Comparison of ENCODE assay signal across 27 cellular contexts in genomic region chr2:15718103-15718943, GRCh38.
"Had no signal": no experiment of that assay in that cellular context is flagged by ENCODE, and none has a peak within 500 bp of the region (broad histone marks: within the 10 kb centered on the region; RNA-seq: fewer than 3 reads in every experiment).

No MANE protein-coding gene starts in this region.

- H3K27ac Mint-ChIP-seq: activated CD4-positive, alpha-beta memory T cell treated with anti-CD3 and anti-CD28 coated beads, Interleukin-2, amount 10 ng/mL, durations not matched to agents 7 days and 5 days; activated CD4-positive, alpha-beta T cell treated with anti-CD3 and anti-CD28 coated beads, Interleukin-2, amount 10 ng/mL, durations not matched to agents 7 days and 5 days; activated naive CD4-positive, alpha-beta T cell treated with anti-CD3 and anti-CD28 coated beads, Interleukin-2, amount 50 U/mL, for 24 hours; activated naive CD8-positive, alpha-beta T cell treated with anti-CD3 and anti-CD28 coated beads, Interleukin-2, amount 50 U/mL, for 24 hours; activated T-cell treated with anti-CD3 and anti-CD28 coated beads, Interleukin-2, amount 50 U/mL, for 24 hours; memory B cell; naive B cell; stimulated activated naive B cell treated with anti-CD40 and anti-IgM and Interleukin-4, amounts not matched to agents 10 μg/mL and 1 μg/mL and 100 μg/mL, for 72 hours; T-helper 1 cell treated with Interleukin-12 subunit alpha and Interleukin-12 subunit beta and Interleukin-4 antibody, amounts not matched to agents 30 μg/mL and 1 μg/mL, for 36 hours had no signal

- DNase-seq: activated CD4-positive, alpha-beta memory T cell treated with anti-CD3 and anti-CD28 coated beads, Interleukin-2, amount 10 ng/mL, durations not matched to agents 7 days and 5 days; activated CD4-positive, alpha-beta T cell treated with anti-CD3 and anti-CD28 coated beads for 1 hour; activated CD4-positive, alpha-beta T cell treated with anti-CD3 and anti-CD28 coated beads, Interleukin-2, amount 10 ng/mL, durations not matched to agents 7 days and 5 days; activated CD8-positive, alpha-beta memory T cell treated with anti-CD3 and anti-CD28 coated beads, Interleukin-2, amount 50 U/mL, for 48 hours; activated naive CD8-positive, alpha-beta T cell treated with anti-CD3 and anti-CD28 coated beads, Interleukin-2, amount 50 U/mL, for 24 hours; activated T-cell treated with anti-CD3 and anti-CD28 coated beads, Interleukin-2, amount 50 U/mL, for 24 hours; amygdala; caudate nucleus; kidney; left colon; mucosa of descending colon; naive B cell; SK-N-SH; stimulated activated CD4-positive, alpha-beta T cell treated with anti-CD3 and anti-CD28 coated beads, Interleukin-12 subunit alpha, Interleukin-12 subunit beta, amount 100 ng/mL, for 4 hours; stimulated activated CD4-positive, alpha-beta T cell treated with anti-CD3 and anti-CD28 coated beads, Interleukin-4, amount 100 ng/mL, for 24 hours; stimulated activated naive B cell treated with anti-CD40 and anti-IgM and Interleukin-4, amounts not matched to agents 10 μg/mL and 1 μg/mL and 100 μg/mL, for 72 hours; SW 1271; T1000; trophoblast cell had no signal

- H3K4me3 ChIP-seq: gastroesophageal sphincter, hepatocyte, mucosa of descending colon, right lobe of liver, skin epidermis, thoracic aorta had no signal

- H3K27me3 Mint-ChIP-seq: activated CD4-positive, alpha-beta T cell treated with anti-CD3 and anti-CD28 coated beads, Interleukin-2, amount 10 ng/mL, durations not matched to agents 7 days and 5 days; activated naive CD4-positive, alpha-beta T cell treated with anti-CD3 and anti-CD28 coated beads, Interleukin-2, amount 50 U/mL, for 24 hours; activated naive CD8-positive, alpha-beta T cell treated with anti-CD3 and anti-CD28 coated beads, Interleukin-2, amount 50 U/mL, for 24 hours; activated T-cell treated with anti-CD3 and anti-CD28 coated beads, Interleukin-2, amount 50 U/mL, for 24 hours; stimulated activated naive B cell treated with anti-CD40 and anti-IgM and Interleukin-4, amounts not matched to agents 10 μg/mL and 1 μg/mL and 100 μg/mL, for 72 hours had no signal

- H3K4me1 Mint-ChIP-seq: activated CD4-positive, alpha-beta memory T cell treated with anti-CD3 and anti-CD28 coated beads, Interleukin-2, amount 10 ng/mL, durations not matched to agents 7 days and 5 days; activated CD4-positive, alpha-beta T cell treated with anti-CD3 and anti-CD28 coated beads, Interleukin-2, amount 10 ng/mL, durations not matched to agents 7 days and 5 days; activated naive CD4-positive, alpha-beta T cell treated with anti-CD3 and anti-CD28 coated beads, Interleukin-2, amount 50 U/mL, for 24 hours; activated naive CD8-positive, alpha-beta T cell treated with anti-CD3 and anti-CD28 coated beads, Interleukin-2, amount 50 U/mL, for 24 hours; memory B cell; naive B cell had no signal

- H3K27me3 ChIP-seq: gastroesophageal sphincter, hepatocyte, right lobe of liver had no signal

- H3K4me3 Mint-ChIP-seq: activated CD4-positive, alpha-beta memory T cell treated with anti-CD3 and anti-CD28 coated beads, Interleukin-2, amount 10 ng/mL, durations not matched to agents 7 days and 5 days; activated CD4-positive, alpha-beta T cell treated with anti-CD3 and anti-CD28 coated beads, Interleukin-2, amount 10 ng/mL, durations not matched to agents 7 days and 5 days; activated naive CD4-positive, alpha-beta T cell treated with anti-CD3 and anti-CD28 coated beads, Interleukin-2, amount 50 U/mL, for 24 hours; activated naive CD8-positive, alpha-beta T cell treated with anti-CD3 and anti-CD28 coated beads, Interleukin-2, amount 50 U/mL, for 24 hours; activated T-cell treated with anti-CD3 and anti-CD28 coated beads, Interleukin-2, amount 50 U/mL, for 24 hours; memory B cell; naive B cell; stimulated activated naive B cell treated with anti-CD40 and anti-IgM and Interleukin-4, amounts not matched to agents 10 μg/mL and 1 μg/mL and 100 μg/mL, for 72 hours; T-helper 1 cell treated with Interleukin-12 subunit alpha and Interleukin-12 subunit beta and Interleukin-4 antibody, amounts not matched to agents 30 μg/mL and 1 μg/mL, for 36 hours had no signal

- H3K9me3 ChIP-seq: gastroesophageal sphincter, mucosa of descending colon, right lobe of liver, SK-N-SH, thoracic aorta had no signal

- H3K36me3 Mint-ChIP-seq: activated naive CD4-positive, alpha-beta T cell treated with anti-CD3 and anti-CD28 coated beads, Interleukin-2, amount 50 U/mL, for 24 hours; memory B cell; naive B cell; stimulated activated naive B cell treated with anti-CD40 and anti-IgM and Interleukin-4, amounts not matched to agents 10 μg/mL and 1 μg/mL and 100 μg/mL, for 72 hours had no signal

- H3K9me3 Mint-ChIP-seq: activated CD4-positive, alpha-beta memory T cell treated with anti-CD3 and anti-CD28 coated beads, Interleukin-2, amount 10 ng/mL, durations not matched to agents 7 days and 5 days; activated CD4-positive, alpha-beta T cell treated with anti-CD3 and anti-CD28 coated beads, Interleukin-2, amount 10 ng/mL, durations not matched to agents 7 days and 5 days; activated naive CD4-positive, alpha-beta T cell treated with anti-CD3 and anti-CD28 coated beads, Interleukin-2, amount 50 U/mL, for 24 hours; activated naive CD8-positive, alpha-beta T cell treated with anti-CD3 and anti-CD28 coated beads, Interleukin-2, amount 50 U/mL, for 24 hours; activated T-cell treated with anti-CD3 and anti-CD28 coated beads, Interleukin-2, amount 50 U/mL, for 24 hours; memory B cell; T-helper 1 cell treated with Interleukin-12 subunit alpha and Interleukin-12 subunit beta and Interleukin-4 antibody, amounts not matched to agents 30 μg/mL and 1 μg/mL, for 36 hours had no signal

- H3K36me3 ChIP-seq: gastroesophageal sphincter, right lobe of liver, thoracic aorta had no signal

- ATAC-seq: activated naive CD8-positive, alpha-beta T cell treated with anti-CD3 and anti-CD28 coated beads, Interleukin-2, amount 50 U/mL, for 24 hours; gastroesophageal sphincter; left colon; mucosa of descending colon; stimulated activated naive B cell treated with anti-CD40 and anti-IgM and Interleukin-4, amounts not matched to agents 10 μg/mL and 1 μg/mL and 100 μg/mL, for 72 hours had no signal

- H3K27ac ChIP-seq: gastroesophageal sphincter, hepatocyte, right lobe of liver, skin epidermis, thoracic aorta had no signal

- H3K4me1 ChIP-seq: gastroesophageal sphincter, right lobe of liver had no signal
